In the genomic region with DNA sequence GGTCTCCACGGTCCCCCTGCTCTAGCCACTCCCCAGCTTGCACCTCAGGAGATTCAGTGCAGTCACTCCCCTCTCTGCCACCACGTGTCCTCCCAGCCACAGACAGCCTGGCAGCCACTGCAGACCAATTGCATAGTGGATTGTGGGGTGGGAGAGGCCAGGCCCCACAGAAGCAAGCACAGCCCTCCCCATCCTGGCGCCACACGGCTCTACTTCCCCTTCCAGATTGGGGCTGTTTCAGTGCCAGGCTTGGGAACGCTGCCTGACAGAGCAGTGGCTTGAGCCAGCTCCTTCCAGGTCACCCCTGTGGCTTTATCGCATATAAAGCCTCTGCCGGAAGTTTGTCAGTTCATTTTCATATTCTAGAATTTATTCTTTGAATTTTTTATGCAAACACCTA, we compare ENCODE assay signal across 9 cellular contexts.
DNase-seq lines count a peak whose midpoint lies in the region; ATAC-seq, FAIRE-seq and TF ChIP-seq lines count a peak whose summit lies in the region.
"Had no signal": no experiment of that assay in that cellular context is flagged by ENCODE, and none has a peak within 500 bp of the region (broad histone marks: within the 10 kb centered on the region; RNA-seq: fewer than 3 reads in every experiment).

No MANE protein-coding gene starts in this region.

- H3K4me3 ChIP-seq in small intestine (ENCODE audit: low read depth in 1 of 2, low read length in 2 of 2), result no peak overlapping the region
- H3K4me3 ChIP-seq: SK-N-MC had no signal

- no peaks in the 10 kb centered on the region for H3K9me3 ChIP-seq in small intestine (ENCODE audit: control insufficient read depth, low read depth)

- H3K4me1 ChIP-seq in small intestine (ENCODE audit: control insufficient read depth in 2 of 2, insufficient read depth in 1 of 2, low read depth in 1 of 2, low read length in 1 of 2), result no peaks in the 10 kb centered on the region

- no peak for FAIRE-seq in small intestine (lab: Jason Lieb, UNC)

- ATAC-seq in HG02571 (IDR thresholded peaks at IDR 0.05; ENCODE audit: unreplicated experiment) (peak; percentile 25), left lobe of liver (peak; percentile 46)
- no peak for ATAC-seq in activated naive CD4-positive, alpha-beta T cell treated with anti-CD3 and anti-CD28 coated beads, Interleukin-2, amount 50 U/mL, for 72 hours

- no peak for TF ChIP-seq CTCF in nephron progenitor cell (IDR thresholded peaks at IDR 0.05)

- no peak overlapping the region for H3K27ac Mint-ChIP-seq in activated naive CD4-positive, alpha-beta T cell treated with anti-CD3 and anti-CD28 coated beads, Interleukin-2, amount 50 U/mL, for 72 hours
- no peak overlapping the region for H3K27ac Mint-ChIP-seq in nephron progenitor cell

- DNase-seq in G401 (ENCODE audit: low spot score) (peak; percentile 96), OCI-M1 (lab: John Stamatoyannopoulos, UW) (peak; percentile 62), left lobe of liver (ENCODE audit: low spot score) (no peak), small intestine (no peak), NCI-H1048 (lab: John Stamatoyannopoulos, UW) (no peak), nephron progenitor cell (no peak)
- DNase-seq in activated naive CD4-positive, alpha-beta T cell treated with anti-CD3 and anti-CD28 coated beads, Interleukin-2, amount 50 U/mL, for 72 hours (ENCODE audit: low spot score in 2 of 2), result no peak

- peaks cover 38% of the 10 kb centered on the region for H3K4me1 Mint-ChIP-seq in nephron progenitor cell

- H3K36me3 ChIP-seq in small intestine (ENCODE audit: control insufficient read depth in 2 of 2, insufficient read depth in 2 of 2, low read length in 2 of 2), result no peaks in the 10 kb centered on the region

- H3K4me3 Mint-ChIP-seq in nephron progenitor cell, result no peak overlapping the region

- H3K36me3 Mint-ChIP-seq in activated naive CD4-positive, alpha-beta T cell treated with anti-CD3 and anti-CD28 coated beads, Interleukin-2, amount 50 U/mL, for 72 hours, result no peaks in the 10 kb centered on the region
- no peaks in the 10 kb centered on the region for H3K36me3 Mint-ChIP-seq in nephron progenitor cell (ENCODE audit: low read depth)

- H3K27ac ChIP-seq in small intestine (ENCODE audit: low read depth in 1 of 2, low read length in 1 of 2), result peak overlapping the region in 1 of 2 donors; percentile 3
- H3K27ac ChIP-seq: SK-N-MC had no signal

- in situ Hi-C loops in G401 (cut with HindIII; ENCODE audit: low sequenced_read_pairs), result no loop called here

- H3K27me3 Mint-ChIP-seq in nephron progenitor cell (ENCODE audit: low read depth, poor library complexity), result peaks cover 52% of the 10 kb centered on the region

- 35 to 47% (median 47%) methylated on average over 7 of the region's 7 CpGs for WGBS in small intestine, 3 donors

- no peaks in the 10 kb centered on the region for H3K9me3 Mint-ChIP-seq in activated naive CD4-positive, alpha-beta T cell treated with anti-CD3 and anti-CD28 coated beads, Interleukin-2, amount 50 U/mL, for 72 hours
- no peaks in the 10 kb centered on the region for H3K9me3 Mint-ChIP-seq in nephron progenitor cell

- no peaks in the 10 kb centered on the region for H3K27me3 ChIP-seq in small intestine (ENCODE audit: control insufficient read depth in 2 of 2, insufficient read depth in 2 of 2, low read length in 2 of 2)

Comparison
In these comparisons a context has a peak if more than half of its experiments do, and no peak if none do; other contexts are left out.
1. DNase-seq: peak in G401 (single experiment) and OCI-M1 (single experiment); none in left lobe of liver (single experiment), small intestine (single experiment), activated naive CD4-positive, alpha-beta T cell treated with anti-CD3 and anti-CD28 coated beads, Interleukin-2, amount 50 U/mL, for 72 hours (0 of 2), NCI-H1048 (single experiment) and nephron progenitor cell (single experiment).
2. ATAC-seq: peak in HG02571 (single experiment) and left lobe of liver (single experiment); none in activated naive CD4-positive, alpha-beta T cell treated with anti-CD3 and anti-CD28 coated beads, Interleukin-2, amount 50 U/mL, for 72 hours (0 of 2).